15 cellular contexts compared by ENCODE assay signal in the genomic region with DNA sequence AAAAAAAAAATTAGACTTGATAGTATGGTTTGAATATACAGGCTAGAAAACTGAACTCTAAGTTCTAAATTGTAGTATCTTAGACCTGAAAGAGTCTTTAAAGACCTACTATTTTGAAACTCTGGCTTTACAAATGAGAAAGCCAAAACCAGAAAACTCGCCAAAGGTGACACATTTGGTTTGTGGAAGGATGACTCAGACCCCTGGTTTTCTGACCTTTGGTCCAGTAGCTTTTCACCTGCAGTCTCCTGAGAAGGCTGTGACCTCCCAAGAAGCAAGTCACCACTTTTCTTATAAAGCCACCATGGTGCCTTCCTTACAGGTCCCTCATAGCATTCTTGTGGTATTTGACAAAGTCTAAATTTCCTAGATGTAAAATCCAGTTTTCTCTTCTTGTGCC.
DNase-seq lines count a peak whose midpoint lies in the region; ATAC-seq and TF ChIP-seq lines count a peak whose summit lies in the region.
"Had no signal": no experiment of that assay in that cellular context is flagged by ENCODE, and none has a peak within 500 bp of the region (broad histone marks: within the 10 kb centered on the region; RNA-seq: fewer than 3 reads in every experiment).

No MANE protein-coding gene starts in this region.

- H3K36me3 ChIP-seq in MM.1S (replicated peaks; ENCODE audit: insufficient read depth, low read length) (no peaks in the 10 kb centered on the region), thyroid gland (no peaks in the 10 kb centered on the region)

- peaks cover 32% of the 10 kb centered on the region for H3K4me1 Mint-ChIP-seq in activated T-cell treated with anti-CD3 and anti-CD28 coated beads, Interleukin-2, amount 50 U/mL, for 72 hours (ENCODE audit: low read depth)
- H3K4me1 Mint-ChIP-seq in stimulated activated naive B cell treated with anti-CD40 and anti-IgM and Interleukin-4, amounts not matched to agents 10 μg/mL and 1 μg/mL and 100 μg/mL, for 72 hours, result peaks cover 5 to 8% of the 10 kb centered on the region in 2 donors

- intact Hi-C loops in thyroid gland (cut with DNase I), result no loop called here

- ATAC-seq in activated T-cell treated with anti-CD3 and anti-CD28 coated beads, Interleukin-2, amount 50 U/mL, for 72 hours (replicated peaks in 1 of 2), result peak; percentile 87 to 91
- ATAC-seq in GM21529 (IDR thresholded peaks at IDR 0.05; ENCODE audit: unreplicated experiment), result peak; percentile 66
- ATAC-seq in stimulated activated naive B cell treated with anti-CD40 and anti-IgM and Interleukin-4, amounts not matched to agents 10 μg/mL and 1 μg/mL and 100 μg/mL, for 72 hours (replicated peaks), result peak; percentile 41 to 51

- H3K4me3 ChIP-seq in MM.1S (ENCODE audit: low read length) (no peak overlapping the region), thyroid gland (replicated peaks in 1 of 3) (no peak overlapping the region)
- H3K4me3 ChIP-seq: smooth muscle cell had no signal

- H3K27me3 ChIP-seq in MM.1S (replicated peaks; ENCODE audit: insufficient read depth, low read length), result no peaks in the 10 kb centered on the region
- H3K27me3 ChIP-seq in thyroid gland, result no peaks in the 10 kb centered on the region

- H3K9me3 Mint-ChIP-seq in activated T-cell treated with anti-CD3 and anti-CD28 coated beads, Interleukin-2, amount 50 U/mL, for 72 hours, result peaks cover 2 to 7% of the 10 kb centered on the region in 2 donors
- peaks cover 4% of the 10 kb centered on the region in 2 donors for H3K9me3 Mint-ChIP-seq in stimulated activated naive B cell treated with anti-CD40 and anti-IgM and Interleukin-4, amounts not matched to agents 10 μg/mL and 1 μg/mL and 100 μg/mL, for 72 hours
- H3K9me3 Mint-ChIP-seq: type B pancreatic cell had no signal

- H3K9me3 ChIP-seq in MM.1S (replicated peaks; ENCODE audit: insufficient read depth, low read length), result no peaks in the 10 kb centered on the region
- no peaks in the 10 kb centered on the region for H3K9me3 ChIP-seq in thyroid gland
- H3K9me3 ChIP-seq: SK-N-SH had no signal

- no peak overlapping the region for H3K27ac ChIP-seq in MM.1S (ENCODE audit: low read length)
- H3K27ac ChIP-seq in thyroid gland, result no peak overlapping the region

- 90 to 100% methylated on average over 1 of the region's 1 CpG for WGBS in thyroid gland, 2 donors

- H3K79me2 ChIP-seq in MM.1S (ENCODE audit: low read length), result no peaks in the 10 kb centered on the region

- no peaks in the 10 kb centered on the region for H3K27me3 Mint-ChIP-seq in activated T-cell treated with anti-CD3 and anti-CD28 coated beads, Interleukin-2, amount 50 U/mL, for 72 hours (ENCODE audit: low read depth)
- peaks cover 15 to 19% of the 10 kb centered on the region in 2 donors for H3K27me3 Mint-ChIP-seq in stimulated activated naive B cell treated with anti-CD40 and anti-IgM and Interleukin-4, amounts not matched to agents 10 μg/mL and 1 μg/mL and 100 μg/mL, for 72 hours
- H3K27me3 Mint-ChIP-seq: activated T-cell treated with anti-CD3 and anti-CD28 coated beads, Interleukin-2, amount 50 U/mL, for 24 hours; type B pancreatic cell had no signal

- H3K27ac Mint-ChIP-seq in activated T-cell treated with anti-CD3 and anti-CD28 coated beads, Interleukin-2, amount 50 U/mL, for 72 hours, result no peak overlapping the region
- H3K27ac Mint-ChIP-seq in stimulated activated naive B cell treated with anti-CD40 and anti-IgM and Interleukin-4, amounts not matched to agents 10 μg/mL and 1 μg/mL and 100 μg/mL, for 72 hours, result no peak overlapping the region
- H3K27ac Mint-ChIP-seq: activated T-cell treated with anti-CD3 and anti-CD28 coated beads, Interleukin-2, amount 50 U/mL, for 24 hours; type B pancreatic cell had no signal

- no peak for TF ChIP-seq CTCF in MM.1S (IDR thresholded peaks at IDR 0.05; ENCODE audit: low read length)
- no peak for TF ChIP-seq CTCF in thyroid gland (IDR thresholded peaks at IDR 0.05)

- peak overlapping the region in 1 of 2 donors; percentile 18 for H3K4me3 Mint-ChIP-seq in activated T-cell treated with anti-CD3 and anti-CD28 coated beads, Interleukin-2, amount 50 U/mL, for 72 hours
- H3K4me3 Mint-ChIP-seq in stimulated activated naive B cell treated with anti-CD40 and anti-IgM and Interleukin-4, amounts not matched to agents 10 μg/mL and 1 μg/mL and 100 μg/mL, for 72 hours, result no peak overlapping the region
- H3K4me3 Mint-ChIP-seq: activated T-cell treated with anti-CD3 and anti-CD28 coated beads, Interleukin-2, amount 50 U/mL, for 24 hours; type B pancreatic cell had no signal

- H2AFZ ChIP-seq in MM.1S (ENCODE audit: low read length), result no peak overlapping the region

- no peak overlapping the region for H3K4me2 ChIP-seq in MM.1S (ENCODE audit: low read depth, low read length)
- H3K4me2 ChIP-seq: SK-N-SH, smooth muscle cell had no signal

- no peaks in the 10 kb centered on the region for H3K9me2 ChIP-seq in MM.1S (replicated peaks; ENCODE audit: insufficient read depth, low read length)
- H3K9me2 ChIP-seq: SK-N-SH had no signal

- no peaks in the 10 kb centered on the region for H3F3A ChIP-seq in MM.1S (ENCODE audit: insufficient read depth, low read length)

- peaks cover 6 to 13% of the 10 kb centered on the region in 2 donors for H3K36me3 Mint-ChIP-seq in activated T-cell treated with anti-CD3 and anti-CD28 coated beads, Interleukin-2, amount 50 U/mL, for 72 hours (ENCODE audit: insufficient read depth in 2 of 2)
- peaks cover 3% of the 10 kb centered on the region in 2 donors for H3K36me3 Mint-ChIP-seq in stimulated activated naive B cell treated with anti-CD40 and anti-IgM and Interleukin-4, amounts not matched to agents 10 μg/mL and 1 μg/mL and 100 μg/mL, for 72 hours
- H3K36me3 Mint-ChIP-seq: type B pancreatic cell had no signal

- TF ChIP-seq POLR2A in thyroid gland (IDR thresholded peaks at IDR 0.05), result no peak

- peak; percentile 35 to 51 for DNase-seq in activated T-cell treated with anti-CD3 and anti-CD28 coated beads, Interleukin-2, amount 50 U/mL, for 72 hours
- DNase-seq in activated T-cell treated with anti-CD3 and anti-CD28 coated beads for 4 hours, result no peak
- DNase-seq in MM.1S, result peak; percentile 24
- DNase-seq in stimulated activated naive B cell treated with anti-CD40 and anti-IgM and Interleukin-4, amounts not matched to agents 10 μg/mL and 1 μg/mL and 100 μg/mL, for 72 hours, result no peak
- no peak for DNase-seq in NCI-H1417 treated with DMSO at 0.1 percent for 48 hours (lab: John Stamatoyannopoulos, UW)
- DNase-seq in AG20443 (ENCODE audit: low spot score), result no peak
- DNase-seq in thyroid gland, result no peak
- DNase-seq: activated T-cell treated with anti-CD3 and anti-CD28 coated beads, Interleukin-2, amount 50 U/mL, for 24 hours; DMS 273 treated with DMSO at 0.1 percent for 48 hours; mesenchymal stem cell; nucleus accumbens; SK-N-SH had no signal

- H3K9ac ChIP-seq in MM.1S (ENCODE audit: low read length), result no peak overlapping the region
- H3K9ac ChIP-seq: SK-N-SH had no signal

- H3K4me1 ChIP-seq in MM.1S (ENCODE audit: low read length), result peaks cover 4% of the 10 kb centered on the region; the same call in 1 of the 2 replicates
- H3K4me1 ChIP-seq in thyroid gland, result peaks cover 0 to 5% of the 10 kb centered on the region in 2 donors

- H4K20me1 ChIP-seq in MM.1S (ENCODE audit: insufficient read depth, low read length), result no peaks in the 10 kb centered on the region

Comparison
In these comparisons a context has a peak if more than half of its experiments do, and no peak if none do; other contexts are left out.
1. DNase-seq: peak in activated T-cell treated with anti-CD3 and anti-CD28 coated beads, Interleukin-2, amount 50 U/mL, for 72 hours (2 of 2) and MM.1S (single experiment); none in activated T-cell treated with anti-CD3 and anti-CD28 coated beads for 4 hours (single experiment), stimulated activated naive B cell treated with anti-CD40 and anti-IgM and Interleukin-4, amounts not matched to agents 10 μg/mL and 1 μg/mL and 100 μg/mL, for 72 hours (single experiment), NCI-H1417 treated with DMSO at 0.1 percent for 48 hours (single experiment), AG20443 (single experiment) and thyroid gland (0 of 2).
2. Peak in every context shown above with its lines, with median percentiles within 50 percentile points of each other: ATAC-seq.